In the genomic region with DNA sequence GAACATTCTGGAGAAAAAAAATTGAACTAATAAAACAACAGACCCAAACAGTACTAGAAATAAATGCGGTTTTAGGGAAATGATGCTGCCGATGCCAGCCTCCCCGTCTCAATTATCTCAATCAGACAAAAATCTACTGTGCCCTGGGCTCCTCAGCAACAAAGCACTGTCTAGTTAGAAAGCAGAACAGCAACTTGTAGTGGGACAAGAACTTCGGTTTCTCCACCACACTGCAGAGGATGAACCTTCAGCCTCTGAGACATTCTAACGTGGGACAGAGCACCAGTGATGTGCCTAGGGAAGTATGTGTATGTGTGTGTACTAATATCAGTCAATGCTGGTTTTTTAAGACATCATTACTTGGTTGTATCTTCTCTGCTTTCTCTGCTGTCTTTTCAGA, we compare ENCODE assay signal across 24 cellular contexts. TPM values are rescaled to one million over a fixed set of nuclear protein-coding genes. Genes with fewer than 3 reads are reported as not detected.
DNase-seq lines count a peak whose midpoint lies in the region; ATAC-seq and TF ChIP-seq lines count a peak whose summit lies in the region.
"Had no signal": no experiment of that assay in that cellular context is flagged by ENCODE, and none has a peak within 500 bp of the region (broad histone marks: within the 10 kb centered on the region; RNA-seq: fewer than 3 reads in every experiment).

No MANE protein-coding gene starts in this region.

- DNase-seq in IMR-90 (no peak), type B pancreatic cell (ENCODE audit: extremely low spot score, unreplicated experiment) (no peak), testis (no peak)
- DNase-seq: activated CD4-positive, alpha-beta T cell treated with anti-CD3 and anti-CD28 coated beads, Interleukin-2, amount 50 U/mL, for 4 hours; activated CD8-positive, alpha-beta memory T cell treated with anti-CD3 and anti-CD28 coated beads, Interleukin-2, amount 50 U/mL, for 4 hours; CD4-positive, alpha-beta memory T cell; cerebellar nuclear complex; DMS153; effector CD8-positive, alpha-beta T cell; foreskin keratinocyte; GDM1; immature natural killer cell; Kasumi-1; left ventricle myocardium inferior; NCI-H1105 treated with DMSO at 0.1 percent for 48 hours; NCI-H2081; nephron progenitor cell had no signal

- no peak overlapping the region for H4K5ac ChIP-seq in IMR-90 (ENCODE audit: low read depth, low read length)

- no peak overlapping the region for H3K4me3 ChIP-seq in IMR-90 (ENCODE audit: insufficient read depth, low read depth, low read length)
- no peak overlapping the region for H3K4me3 ChIP-seq in testis
- H3K4me3 ChIP-seq: HAP-1, left ventricle myocardium inferior, suprapubic skin had no signal

- no peak for TF ChIP-seq CTCF in IMR-90 (conservative IDR thresholded peaks at IDR 0.05; ENCODE audit: low read depth, low read length)
- TF ChIP-seq CTCF in type B pancreatic cell (conservative IDR thresholded peaks at IDR 0.05) = no peak
- no peak for TF ChIP-seq CTCF in testis (IDR thresholded peaks at IDR 0.05)

- no peak overlapping the region for H2BK20ac ChIP-seq in IMR-90 (ENCODE audit: low read depth, low read length)

- H3K9me1 ChIP-seq in IMR-90 (ENCODE audit: insufficient read depth, low read length) = peaks cover 8% of the 10 kb centered on the region

- no peak for TF ChIP-seq RAD21 in IMR-90 (IDR thresholded peaks at IDR 0.05; ENCODE audit: low read length)

- H2BK5ac ChIP-seq in IMR-90 (ENCODE audit: low read depth, low read length, poor library complexity, severe bottlenecking) = no peak overlapping the region

- H3K4me2 ChIP-seq in IMR-90 (ENCODE audit: low read depth, low read length) = no peak overlapping the region

- no peak overlapping the region for H3K4ac ChIP-seq in IMR-90 (ENCODE audit: low read depth, low read length)

- H3K4me1 Mint-ChIP-seq in dendritic cell treated with granulocyte-macrophage colony-stimulating factor and Interleukin-4, amounts not matched to agents 40 ng/mL and 50 ng/mL, for 4 days (ENCODE audit: low read depth) = peaks cover 62% of the 10 kb centered on the region
- H3K4me1 Mint-ChIP-seq in type B pancreatic cell (ENCODE audit: unreplicated experiment) = peaks cover 35% of the 10 kb centered on the region

- H3K36me3 ChIP-seq in IMR-90 (ENCODE audit: control insufficient read depth, insufficient read depth, low read length) (no peaks in the 10 kb centered on the region), testis (ENCODE audit: low read depth, missing control alignments) (no peaks in the 10 kb centered on the region)
- H3K36me3 ChIP-seq: HAP-1, left ventricle myocardium inferior, suprapubic skin had no signal

- H3K18ac ChIP-seq in IMR-90 (ENCODE audit: low read depth, low read length) = no peak overlapping the region

- H3K9me3 Mint-ChIP-seq in dendritic cell treated with granulocyte-macrophage colony-stimulating factor and Interleukin-4, amounts not matched to agents 40 ng/mL and 50 ng/mL, for 4 days = no peaks in the 10 kb centered on the region
- H3K9me3 Mint-ChIP-seq in type B pancreatic cell = no peaks in the 10 kb centered on the region
- H3K9me3 Mint-ChIP-seq: immature natural killer cell; nephron progenitor cell; T-helper 1 cell treated with Interleukin-12 subunit alpha and Interleukin-12 subunit beta and Interleukin-4 antibody, amounts not matched to agents 30 μg/mL and 1 μg/mL, for 36 hours had no signal

- H3K27me3 Mint-ChIP-seq in dendritic cell treated with granulocyte-macrophage colony-stimulating factor and Interleukin-4, amounts not matched to agents 40 ng/mL and 50 ng/mL, for 4 days = no peaks in the 10 kb centered on the region
- H3K27me3 Mint-ChIP-seq in type B pancreatic cell = no peaks in the 10 kb centered on the region

- 0 out of 2 replicates have a peak overlapping the region, but pooled peaks have one; percentile 27 for H2AK5ac ChIP-seq in IMR-90 (ENCODE audit: low read depth, low read length)

- no peak overlapping the region for H3K56ac ChIP-seq in IMR-90 (ENCODE audit: extremely low read depth, insufficient read depth, low read length)

- no CpG with 5 or more reads among the region's 5 CpGs for WGBS in IMR-90 (ENCODE audit: extremely low coverage in 2 of 2, insufficient read length in 1 of 2), 2 experiments
- 74 to 79% methylated on average over 5 of the region's 5 CpGs for WGBS in testis, 2 donors

- dilution Hi-C loops in IMR-90 (cut with HindIII; ENCODE audit: low sequenced_read_pairs, unreplicated experiment) = no loop called here

- no peak overlapping the region for H2AFZ ChIP-seq in IMR-90 (replicated peaks; ENCODE audit: low read length, poor library complexity)

- peak overlapping the region; percentile 45 for H3K27ac Mint-ChIP-seq in dendritic cell treated with granulocyte-macrophage colony-stimulating factor and Interleukin-4, amounts not matched to agents 40 ng/mL and 50 ng/mL, for 4 days
- H3K27ac Mint-ChIP-seq in type B pancreatic cell = peak overlapping the region; percentile 94
- H3K27ac Mint-ChIP-seq: immature natural killer cell; T-helper 1 cell treated with Interleukin-12 subunit alpha and Interleukin-12 subunit beta and Interleukin-4 antibody, amounts not matched to agents 30 μg/mL and 1 μg/mL, for 36 hours had no signal

- no peaks in the 10 kb centered on the region for H3K79me1 ChIP-seq in IMR-90 (ENCODE audit: low read depth in 1 of 2, low read length in 2 of 2)

- in situ Hi-C loops in IMR-90 (cut with MboI; ENCODE audit: low sequenced_read_pairs) = no loop called here

- POLR2A ChIA-PET in IMR-90 (lab: Charles Lee; ENCODE audit: unreplicated experiment) = no interaction called here

- no peak overlapping the region for H4K91ac ChIP-seq in IMR-90 (ENCODE audit: insufficient read depth, low read depth, low read length)

- no peak overlapping the region for H4K8ac ChIP-seq in IMR-90 (ENCODE audit: low read depth in 2 of 2, low read length in 2 of 2)

- no peak overlapping the region for H3K23ac ChIP-seq in IMR-90 (ENCODE audit: low read depth, low read length)

- H3K4me3 Mint-ChIP-seq in dendritic cell treated with granulocyte-macrophage colony-stimulating factor and Interleukin-4, amounts not matched to agents 40 ng/mL and 50 ng/mL, for 4 days = no peak overlapping the region
- no peak overlapping the region for H3K4me3 Mint-ChIP-seq in type B pancreatic cell
- H3K4me3 Mint-ChIP-seq: CD4-positive, alpha-beta memory T cell; immature natural killer cell; nephron progenitor cell; T-helper 1 cell treated with Interleukin-12 subunit alpha and Interleukin-12 subunit beta and Interleukin-4 antibody, amounts not matched to agents 30 μg/mL and 1 μg/mL, for 36 hours had no signal

- no peak overlapping the region for H2BK120ac ChIP-seq in IMR-90 (ENCODE audit: low read depth, low read length)

- ATAC-seq in GM19351 (IDR thresholded peaks at IDR 0.05; ENCODE audit: unreplicated experiment) (peak; percentile 64), IMR-90 (ENCODE audit: low read depth) (no peak), GM19397 (IDR thresholded peaks at IDR 0.05; ENCODE audit: unreplicated experiment) (no peak), GM21825 (IDR thresholded peaks at IDR 0.05; ENCODE audit: unreplicated experiment) (no peak)
- ATAC-seq: foreskin keratinocyte had no signal

- H2BK15ac ChIP-seq in IMR-90 (ENCODE audit: low read depth, low read length) = no peak overlapping the region

- no peak overlapping the region for H2AK9ac ChIP-seq in IMR-90 (replicated peaks; ENCODE audit: low read depth, low read length, poor library complexity)

- peaks cover 13% of the 10 kb centered on the region for H3K4me1 ChIP-seq in IMR-90 (ENCODE audit: control insufficient read depth, insufficient read depth, low read length)
- H3K4me1 ChIP-seq in testis = no peaks in the 10 kb centered on the region
- H3K4me1 ChIP-seq: left ventricle myocardium inferior had no signal

- no peaks in the 10 kb centered on the region; the same call in 1 of the 2 replicates for H3K27me3 ChIP-seq in IMR-90 (ENCODE audit: control insufficient read depth, insufficient read depth, low read length)
- H3K27me3 ChIP-seq in testis = no peaks in the 10 kb centered on the region
- H3K27me3 ChIP-seq: foreskin keratinocyte, suprapubic skin had no signal

- H3K36me3 Mint-ChIP-seq in dendritic cell treated with granulocyte-macrophage colony-stimulating factor and Interleukin-4, amounts not matched to agents 40 ng/mL and 50 ng/mL, for 4 days (ENCODE audit: low read depth) = no peaks in the 10 kb centered on the region
- no peaks in the 10 kb centered on the region for H3K36me3 Mint-ChIP-seq in type B pancreatic cell
- H3K36me3 Mint-ChIP-seq: CD4-positive, alpha-beta memory T cell; immature natural killer cell had no signal

- H3K9me3 ChIP-seq in IMR-90 (ENCODE audit: control insufficient read depth, insufficient read depth, low read length) (no peaks in the 10 kb centered on the region), testis (no peaks in the 10 kb centered on the region)
- H3K9me3 ChIP-seq: HAP-1, left ventricle myocardium inferior, suprapubic skin had no signal

- intact Hi-C loops in IMR-90 (cut with micrococcal nuclease) (no loop called here), testis (cut with DNase I; ENCODE audit: low total_unique reads) (no loop called here)
- intact Hi-C loops in dendritic cell treated with granulocyte-macrophage colony-stimulating factor and Interleukin-4, amounts not matched to agents 40 ng/mL and 50 ng/mL, for 4 days (cut with micrococcal nuclease) = no loop called here

- H3K9ac ChIP-seq in IMR-90 (ENCODE audit: low read depth, low read length) = no peak overlapping the region

- BruUV-seq in IMR-90 (replicated peaks; lab: Mats Ljungman, UMichigan) = no TSS peak

- peak overlapping the region; percentile 71; the same call in 1 of the 2 replicates for H3K14ac ChIP-seq in IMR-90 (replicated peaks; ENCODE audit: low read depth, low read length)

- H3K27ac ChIP-seq in IMR-90 (ENCODE audit: insufficient read depth, low read length) = no peak overlapping the region
- H3K27ac ChIP-seq in testis = no peak overlapping the region
- H3K27ac ChIP-seq: foreskin keratinocyte, left ventricle myocardium inferior, suprapubic skin had no signal

- no peaks in the 10 kb centered on the region for H4K20me1 ChIP-seq in IMR-90 (ENCODE audit: insufficient read depth, low read length)

- CTCF ChIA-PET in IMR-90 (lab: Yijun Ruan, JAX) = no interaction called here

- no peak for TF ChIP-seq POLR2A in IMR-90 (IDR thresholded peaks at IDR 0.05; ENCODE audit: low read depth, low read length)
- no peak for TF ChIP-seq POLR2A in testis (IDR thresholded peaks at IDR 0.05)

TF ChIP-seq in IMR-90, 13 proteins besides CTCF, POLR2A, EP300 and RAD21 (continues in another document):
- no peak for TF ChIP-seq SMC3 (IDR thresholded peaks at IDR 0.05; ENCODE audit: low read depth, low read length)
- TF ChIP-seq MAFK (IDR thresholded peaks at IDR 0.05; ENCODE audit: low read depth, low read length) = no peak
- no peak for TF ChIP-seq BHLHE40 (IDR thresholded peaks at IDR 0.05; ENCODE audit: low read depth, low read length)
- TF ChIP-seq NFE2L2 (IDR thresholded peaks at IDR 0.05; ENCODE audit: low read depth, low read length) = no peak

RNA-seq across cellular contexts. Expression of gene CAST, which starts 11.1 kb away (rescaled TPM):
- total RNA-seq in IMR-90 (2012; rRNA removed) (128 and 183 TPM in 2 replicates), type B pancreatic cell (ENCODE audit: low replicate concordance) (239 and 388 TPM in 2 replicates), testis (100 to 1,000 TPM; 241 to 260 TPM)
- polyA plus RNA-seq in IMR-90 (2012; rRNA removed) (81.9 and 91.3 TPM in 2 replicates), testis (ENCODE audit: insufficient read depth, low read depth, low replicate concordance) (195 TPM)
- polyA plus RNA-seq in IMR-90 (2012; cell fraction: cytosol; rRNA removed) = 31.1 and 42.0 TPM in 2 replicates
- polyA plus RNA-seq in IMR-90 (2012; cell fraction: nucleus; rRNA removed; ENCODE audit: low replicate concordance) = 19.8 and 93.2 TPM in 2 replicates
